Comparison of ENCODE assay signal across 1 cellular context in the genomic region with DNA sequence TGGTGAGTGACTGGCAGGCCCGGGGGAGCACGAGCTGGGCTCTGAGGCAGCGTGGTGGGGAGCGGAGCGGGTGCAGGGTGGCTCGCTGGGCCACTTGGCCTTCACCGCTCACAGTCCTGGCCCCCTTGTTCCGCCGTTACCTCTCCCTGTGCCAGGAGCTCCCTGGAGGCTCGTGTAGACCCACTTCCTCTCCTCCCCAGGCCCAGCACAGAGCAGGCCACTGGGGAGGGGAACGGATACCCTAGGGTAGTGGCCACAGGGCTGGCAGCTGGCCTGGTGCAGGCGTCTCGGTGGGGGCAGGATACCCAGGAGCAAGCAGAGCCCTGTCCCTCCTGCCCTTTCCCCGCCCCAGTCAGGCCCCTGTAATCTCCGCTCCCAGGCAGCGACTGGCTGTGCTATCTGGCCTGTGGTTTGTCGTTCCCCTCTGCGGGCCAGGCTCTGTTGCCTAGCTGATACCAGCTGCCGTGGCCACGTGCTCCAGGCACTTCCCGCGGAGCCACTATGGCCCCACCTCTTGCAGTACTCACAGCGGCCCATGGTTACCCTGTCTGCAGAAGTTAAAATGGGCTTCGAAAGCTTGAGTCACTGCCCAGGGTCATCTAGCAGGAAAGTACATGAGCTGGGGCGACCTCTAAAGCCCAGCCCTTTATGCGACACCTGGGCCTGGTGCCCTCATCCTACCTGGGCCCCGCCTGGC.
TF ChIP-seq lines count a peak whose summit lies in the region.

No MANE protein-coding gene starts in this region.

TF ChIP-seq in K562, 482 proteins besides CTCF, POLR2A, EP300 and RAD21 (continued from another document and continues in another):
- TF ChIP-seq, protein P1, sequence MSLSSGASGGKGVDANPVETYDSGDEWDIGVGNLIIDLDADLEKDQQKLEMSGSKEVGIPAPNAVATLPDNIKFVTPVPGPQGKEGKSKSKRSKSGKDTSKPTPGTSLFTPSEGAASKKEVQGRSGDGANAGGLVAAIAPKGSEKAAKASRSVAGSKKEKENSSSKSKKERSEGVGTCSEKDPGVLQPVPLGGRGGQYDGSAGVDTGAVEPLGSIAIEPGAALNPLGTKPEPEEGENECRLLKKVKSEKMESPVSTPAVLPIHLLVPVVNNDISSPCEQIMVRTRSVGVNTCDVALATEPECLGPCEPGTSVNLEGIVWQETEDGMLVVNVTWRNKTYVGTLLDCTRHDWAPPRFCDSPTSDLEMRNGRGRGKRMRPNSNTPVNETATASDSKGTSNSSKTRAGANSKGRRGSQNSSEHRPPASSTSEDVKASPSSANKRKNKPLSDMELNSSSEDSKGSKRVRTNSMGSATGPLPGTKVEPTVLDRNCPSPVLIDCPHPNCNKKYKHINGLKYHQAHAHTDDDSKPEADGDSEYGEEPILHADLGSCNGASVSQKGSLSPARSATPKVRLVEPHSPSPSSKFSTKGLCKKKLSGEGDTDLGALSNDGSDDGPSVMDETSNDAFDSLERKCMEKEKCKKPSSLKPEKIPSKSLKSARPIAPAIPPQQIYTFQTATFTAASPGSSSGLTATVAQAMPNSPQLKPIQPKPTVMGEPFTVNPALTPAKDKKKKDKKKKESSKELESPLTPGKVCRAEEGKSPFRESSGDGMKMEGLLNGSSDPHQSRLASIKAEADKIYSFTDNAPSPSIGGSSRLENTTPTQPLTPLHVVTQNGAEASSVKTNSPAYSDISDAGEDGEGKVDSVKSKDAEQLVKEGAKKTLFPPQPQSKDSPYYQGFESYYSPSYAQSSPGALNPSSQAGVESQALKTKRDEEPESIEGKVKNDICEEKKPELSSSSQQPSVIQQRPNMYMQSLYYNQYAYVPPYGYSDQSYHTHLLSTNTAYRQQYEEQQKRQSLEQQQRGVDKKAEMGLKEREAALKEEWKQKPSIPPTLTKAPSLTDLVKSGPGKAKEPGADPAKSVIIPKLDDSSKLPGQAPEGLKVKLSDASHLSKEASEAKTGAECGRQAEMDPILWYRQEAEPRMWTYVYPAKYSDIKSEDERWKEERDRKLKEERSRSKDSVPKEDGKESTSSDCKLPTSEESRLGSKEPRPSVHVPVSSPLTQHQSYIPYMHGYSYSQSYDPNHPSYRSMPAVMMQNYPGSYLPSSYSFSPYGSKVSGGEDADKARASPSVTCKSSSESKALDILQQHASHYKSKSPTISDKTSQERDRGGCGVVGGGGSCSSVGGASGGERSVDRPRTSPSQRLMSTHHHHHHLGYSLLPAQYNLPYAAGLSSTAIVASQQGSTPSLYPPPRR (CRISPR knock-in tag; IDR thresholded peaks at IDR 0.05; ENCODE audit: borderline replicate concordance), result peak; percentile 99
- TF ChIP-seq POLR2AphosphoS2 (IDR thresholded peaks at IDR 0.05; ENCODE audit: low read length), result peak; percentile 60; the same call in 1 of the 2 replicates
- no peak for TF ChIP-seq PTRF (tag; IDR thresholded peaks at IDR 0.05)
- no peak for TF ChIP-seq ZZZ3 (IDR thresholded peaks at IDR 0.05)
- 0 out of 2 replicates have a peak, but pooled peaks have one; percentile 45 for TF ChIP-seq ZEB2 (IDR thresholded peaks at IDR 0.05)
- TF ChIP-seq, protein P2, sequence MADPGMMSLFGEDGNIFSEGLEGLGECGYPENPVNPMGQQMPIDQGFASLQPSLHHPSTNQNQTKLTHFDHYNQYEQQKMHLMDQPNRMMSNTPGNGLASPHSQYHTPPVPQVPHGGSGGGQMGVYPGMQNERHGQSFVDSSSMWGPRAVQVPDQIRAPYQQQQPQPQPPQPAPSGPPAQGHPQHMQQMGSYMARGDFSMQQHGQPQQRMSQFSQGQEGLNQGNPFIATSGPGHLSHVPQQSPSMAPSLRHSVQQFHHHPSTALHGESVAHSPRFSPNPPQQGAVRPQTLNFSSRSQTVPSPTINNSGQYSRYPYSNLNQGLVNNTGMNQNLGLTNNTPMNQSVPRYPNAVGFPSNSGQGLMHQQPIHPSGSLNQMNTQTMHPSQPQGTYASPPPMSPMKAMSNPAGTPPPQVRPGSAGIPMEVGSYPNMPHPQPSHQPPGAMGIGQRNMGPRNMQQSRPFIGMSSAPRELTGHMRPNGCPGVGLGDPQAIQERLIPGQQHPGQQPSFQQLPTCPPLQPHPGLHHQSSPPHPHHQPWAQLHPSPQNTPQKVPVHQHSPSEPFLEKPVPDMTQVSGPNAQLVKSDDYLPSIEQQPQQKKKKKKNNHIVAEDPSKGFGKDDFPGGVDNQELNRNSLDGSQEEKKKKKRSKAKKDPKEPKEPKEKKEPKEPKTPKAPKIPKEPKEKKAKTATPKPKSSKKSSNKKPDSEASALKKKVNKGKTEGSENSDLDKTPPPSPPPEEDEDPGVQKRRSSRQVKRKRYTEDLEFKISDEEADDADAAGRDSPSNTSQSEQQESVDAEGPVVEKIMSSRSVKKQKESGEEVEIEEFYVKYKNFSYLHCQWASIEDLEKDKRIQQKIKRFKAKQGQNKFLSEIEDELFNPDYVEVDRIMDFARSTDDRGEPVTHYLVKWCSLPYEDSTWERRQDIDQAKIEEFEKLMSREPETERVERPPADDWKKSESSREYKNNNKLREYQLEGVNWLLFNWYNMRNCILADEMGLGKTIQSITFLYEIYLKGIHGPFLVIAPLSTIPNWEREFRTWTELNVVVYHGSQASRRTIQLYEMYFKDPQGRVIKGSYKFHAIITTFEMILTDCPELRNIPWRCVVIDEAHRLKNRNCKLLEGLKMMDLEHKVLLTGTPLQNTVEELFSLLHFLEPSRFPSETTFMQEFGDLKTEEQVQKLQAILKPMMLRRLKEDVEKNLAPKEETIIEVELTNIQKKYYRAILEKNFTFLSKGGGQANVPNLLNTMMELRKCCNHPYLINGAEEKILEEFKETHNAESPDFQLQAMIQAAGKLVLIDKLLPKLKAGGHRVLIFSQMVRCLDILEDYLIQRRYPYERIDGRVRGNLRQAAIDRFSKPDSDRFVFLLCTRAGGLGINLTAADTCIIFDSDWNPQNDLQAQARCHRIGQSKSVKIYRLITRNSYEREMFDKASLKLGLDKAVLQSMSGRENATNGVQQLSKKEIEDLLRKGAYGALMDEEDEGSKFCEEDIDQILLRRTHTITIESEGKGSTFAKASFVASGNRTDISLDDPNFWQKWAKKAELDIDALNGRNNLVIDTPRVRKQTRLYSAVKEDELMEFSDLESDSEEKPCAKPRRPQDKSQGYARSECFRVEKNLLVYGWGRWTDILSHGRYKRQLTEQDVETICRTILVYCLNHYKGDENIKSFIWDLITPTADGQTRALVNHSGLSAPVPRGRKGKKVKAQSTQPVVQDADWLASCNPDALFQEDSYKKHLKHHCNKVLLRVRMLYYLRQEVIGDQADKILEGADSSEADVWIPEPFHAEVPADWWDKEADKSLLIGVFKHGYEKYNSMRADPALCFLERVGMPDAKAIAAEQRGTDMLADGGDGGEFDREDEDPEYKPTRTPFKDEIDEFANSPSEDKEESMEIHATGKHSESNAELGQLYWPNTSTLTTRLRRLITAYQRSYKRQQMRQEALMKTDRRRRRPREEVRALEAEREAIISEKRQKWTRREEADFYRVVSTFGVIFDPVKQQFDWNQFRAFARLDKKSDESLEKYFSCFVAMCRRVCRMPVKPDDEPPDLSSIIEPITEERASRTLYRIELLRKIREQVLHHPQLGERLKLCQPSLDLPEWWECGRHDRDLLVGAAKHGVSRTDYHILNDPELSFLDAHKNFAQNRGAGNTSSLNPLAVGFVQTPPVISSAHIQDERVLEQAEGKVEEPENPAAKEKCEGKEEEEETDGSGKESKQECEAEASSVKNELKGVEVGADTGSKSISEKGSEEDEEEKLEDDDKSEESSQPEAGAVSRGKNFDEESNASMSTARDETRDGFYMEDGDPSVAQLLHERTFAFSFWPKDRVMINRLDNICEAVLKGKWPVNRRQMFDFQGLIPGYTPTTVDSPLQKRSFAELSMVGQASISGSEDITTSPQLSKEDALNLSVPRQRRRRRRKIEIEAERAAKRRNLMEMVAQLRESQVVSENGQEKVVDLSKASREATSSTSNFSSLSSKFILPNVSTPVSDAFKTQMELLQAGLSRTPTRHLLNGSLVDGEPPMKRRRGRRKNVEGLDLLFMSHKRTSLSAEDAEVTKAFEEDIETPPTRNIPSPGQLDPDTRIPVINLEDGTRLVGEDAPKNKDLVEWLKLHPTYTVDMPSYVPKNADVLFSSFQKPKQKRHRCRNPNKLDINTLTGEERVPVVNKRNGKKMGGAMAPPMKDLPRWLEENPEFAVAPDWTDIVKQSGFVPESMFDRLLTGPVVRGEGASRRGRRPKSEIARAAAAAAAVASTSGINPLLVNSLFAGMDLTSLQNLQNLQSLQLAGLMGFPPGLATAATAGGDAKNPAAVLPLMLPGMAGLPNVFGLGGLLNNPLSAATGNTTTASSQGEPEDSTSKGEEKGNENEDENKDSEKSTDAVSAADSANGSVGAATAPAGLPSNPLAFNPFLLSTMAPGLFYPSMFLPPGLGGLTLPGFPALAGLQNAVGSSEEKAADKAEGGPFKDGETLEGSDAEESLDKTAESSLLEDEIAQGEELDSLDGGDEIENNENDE (IDR thresholded peaks at IDR 0.05; ENCODE audit: low read depth, low read length), result no peak
- TF ChIP-seq, protein P3, sequence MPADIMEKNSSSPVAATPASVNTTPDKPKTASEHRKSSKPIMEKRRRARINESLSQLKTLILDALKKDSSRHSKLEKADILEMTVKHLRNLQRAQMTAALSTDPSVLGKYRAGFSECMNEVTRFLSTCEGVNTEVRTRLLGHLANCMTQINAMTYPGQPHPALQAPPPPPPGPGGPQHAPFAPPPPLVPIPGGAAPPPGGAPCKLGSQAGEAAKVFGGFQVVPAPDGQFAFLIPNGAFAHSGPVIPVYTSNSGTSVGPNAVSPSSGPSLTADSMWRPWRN (IDR thresholded peaks at IDR 0.05; ENCODE audit: low read depth), result peak; percentile 87
- no peak for TF ChIP-seq NFXL1 (CRISPR knock-in tag; IDR thresholded peaks at IDR 0.05)
- no peak for TF ChIP-seq SMARCB1 (IDR thresholded peaks at IDR 0.05; ENCODE audit: insufficient read length, low read depth)
- TF ChIP-seq ZNF436 (CRISPR knock-in tag; IDR thresholded peaks at IDR 0.05), result no peak
- no peak for TF ChIP-seq FUS (optimal IDR thresholded peaks at IDR 0.05; ENCODE audit: low read depth, low read length)
- TF ChIP-seq SAP30 (IDR thresholded peaks at IDR 0.05; ENCODE audit: borderline replicate concordance, insufficient read depth, low read depth, low read length, poor library complexity, severe bottlenecking), result no peak
- no peak; the same call in 1 of the 2 replicates for TF ChIP-seq HEY1 (CRISPR knock-in tag; IDR thresholded peaks at IDR 0.05; ENCODE audit: borderline replicate concordance)
- peak; percentile 66 for TF ChIP-seq KLF13 (tag; IDR thresholded peaks at IDR 0.05; ENCODE audit: borderline replicate concordance, low read depth)
- TF ChIP-seq, protein P4, sequence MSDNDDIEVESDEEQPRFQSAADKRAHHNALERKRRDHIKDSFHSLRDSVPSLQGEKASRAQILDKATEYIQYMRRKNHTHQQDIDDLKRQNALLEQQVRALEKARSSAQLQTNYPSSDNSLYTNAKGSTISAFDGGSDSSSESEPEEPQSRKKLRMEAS (CRISPR knock-in tag; IDR thresholded peaks at IDR 0.05), result peak; percentile 100
- TF ChIP-seq TARDBP (IDR thresholded peaks at IDR 0.05), result peak; percentile 92
- peak; percentile 73; the same call in 1 of the 2 replicates for TF ChIP-seq KLF6 (CRISPR knock-in tag; IDR thresholded peaks at IDR 0.05; ENCODE audit: borderline replicate concordance)
- TF ChIP-seq ZSCAN32 (CRISPR knock-in tag; IDR thresholded peaks at IDR 0.05), result no peak
- peak; percentile 60; the same call in 1 of the 2 replicates for TF ChIP-seq GTF2F1 (IDR thresholded peaks at IDR 0.05; ENCODE audit: low read depth, low read length)
- no peak for TF ChIP-seq NCOA6 (IDR thresholded peaks at IDR 0.05)
- TF ChIP-seq ZBTB17 (CRISPR knock-in tag; IDR thresholded peaks at IDR 0.05), result peak; percentile 68
- TF ChIP-seq CBX2 (IDR thresholded peaks at IDR 0.05; ENCODE audit: insufficient read depth, low read length, poor library complexity, severe bottlenecking), result no peak
- no peak; a peak in 1 of 4 replicates for TF ChIP-seq KDM4B (IDR thresholded peaks at IDR 0.05; ENCODE audit: borderline replicate concordance in 2 of 2, low read depth in 1 of 2)
- no peak for TF ChIP-seq HDGF (IDR thresholded peaks at IDR 0.05)
- TF ChIP-seq, protein P5, sequence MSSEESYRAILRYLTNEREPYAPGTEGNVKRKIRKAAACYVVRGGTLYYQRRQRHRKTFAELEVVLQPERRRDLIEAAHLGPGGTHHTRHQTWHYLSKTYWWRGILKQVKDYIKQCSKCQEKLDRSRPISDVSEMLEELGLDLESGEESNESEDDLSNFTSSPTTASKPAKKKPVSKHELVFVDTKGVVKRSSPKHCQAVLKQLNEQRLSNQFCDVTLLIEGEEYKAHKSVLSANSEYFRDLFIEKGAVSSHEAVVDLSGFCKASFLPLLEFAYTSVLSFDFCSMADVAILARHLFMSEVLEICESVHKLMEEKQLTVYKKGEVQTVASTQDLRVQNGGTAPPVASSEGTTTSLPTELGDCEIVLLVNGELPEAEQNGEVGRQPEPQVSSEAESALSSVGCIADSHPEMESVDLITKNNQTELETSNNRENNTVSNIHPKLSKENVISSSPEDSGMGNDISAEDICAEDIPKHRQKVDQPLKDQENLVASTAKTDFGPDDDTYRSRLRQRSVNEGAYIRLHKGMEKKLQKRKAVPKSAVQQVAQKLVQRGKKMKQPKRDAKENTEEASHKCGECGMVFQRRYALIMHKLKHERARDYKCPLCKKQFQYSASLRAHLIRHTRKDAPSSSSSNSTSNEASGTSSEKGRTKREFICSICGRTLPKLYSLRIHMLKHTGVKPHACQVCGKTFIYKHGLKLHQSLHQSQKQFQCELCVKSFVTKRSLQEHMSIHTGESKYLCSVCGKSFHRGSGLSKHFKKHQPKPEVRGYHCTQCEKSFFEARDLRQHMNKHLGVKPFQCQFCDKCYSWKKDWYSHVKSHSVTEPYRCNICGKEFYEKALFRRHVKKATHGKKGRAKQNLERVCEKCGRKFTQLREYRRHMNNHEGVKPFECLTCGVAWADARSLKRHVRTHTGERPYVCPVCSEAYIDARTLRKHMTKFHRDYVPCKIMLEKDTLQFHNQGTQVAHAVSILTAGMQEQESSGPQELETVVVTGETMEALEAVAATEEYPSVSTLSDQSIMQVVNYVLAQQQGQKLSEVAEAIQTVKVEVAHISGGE (CRISPR knock-in tag; IDR thresholded peaks at IDR 0.05), result peak in 1 of 3 experiments; percentile 90; a peak in 2 of 6 replicates
- TF ChIP-seq, protein P6, sequence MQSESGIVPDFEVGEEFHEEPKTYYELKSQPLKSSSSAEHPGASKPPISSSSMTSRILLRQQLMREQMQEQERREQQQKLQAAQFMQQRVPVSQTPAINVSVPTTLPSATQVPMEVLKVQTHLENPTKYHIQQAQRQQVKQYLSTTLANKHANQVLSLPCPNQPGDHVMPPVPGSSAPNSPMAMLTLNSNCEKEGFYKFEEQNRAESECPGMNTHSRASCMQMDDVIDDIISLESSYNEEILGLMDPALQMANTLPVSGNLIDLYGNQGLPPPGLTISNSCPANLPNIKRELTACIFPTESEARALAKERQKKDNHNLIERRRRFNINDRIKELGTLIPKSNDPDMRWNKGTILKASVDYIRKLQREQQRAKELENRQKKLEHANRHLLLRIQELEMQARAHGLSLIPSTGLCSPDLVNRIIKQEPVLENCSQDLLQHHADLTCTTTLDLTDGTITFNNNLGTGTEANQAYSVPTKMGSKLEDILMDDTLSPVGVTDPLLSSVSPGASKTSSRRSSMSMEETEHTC (IDR thresholded peaks at IDR 0.05), result peak; percentile 97
- no peak for TF ChIP-seq ARHGAP35 (IDR thresholded peaks at IDR 0.05; ENCODE audit: partially characterized antibody)
- TF ChIP-seq ZNF274 (IDR thresholded peaks at IDR 0.05; ENCODE audit: borderline replicate concordance, low read depth, low read length), result peak; percentile 78; the same call in 1 of the 2 replicates
